ENCODE assay signal across 2 cellular contexts in the genomic region with DNA sequence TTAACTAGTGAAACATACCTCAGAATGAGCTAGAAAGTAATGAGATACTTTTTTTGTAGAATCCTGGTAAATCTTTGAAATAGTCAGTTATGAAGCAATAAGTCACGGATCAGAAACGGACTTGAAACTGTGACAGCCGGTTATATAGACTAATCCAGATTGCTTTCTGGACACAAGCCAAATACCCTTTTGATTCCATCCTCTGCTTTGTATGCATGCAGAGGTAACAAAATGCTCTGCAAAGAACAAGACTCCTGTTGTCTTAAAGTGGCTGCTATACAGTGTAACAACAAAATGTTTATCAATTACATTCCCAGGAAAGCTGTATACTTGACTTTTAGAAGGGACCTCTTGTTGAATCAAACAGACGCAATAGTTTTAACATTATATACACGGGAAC.
TF ChIP-seq lines count a peak whose summit lies in the region.

No MANE protein-coding gene starts in this region.

TF ChIP-seq in SK-N-SH, 30 proteins besides CTCF, POLR2A, EP300 and RAD21 (continued from another document):
- TF ChIP-seq CHD2 (IDR thresholded peaks at IDR 0.05; ENCODE audit: low read length, partially characterized antibody) (no peak), TEAD4 (IDR thresholded peaks at IDR 0.05; ENCODE audit: borderline replicate concordance, insufficient read depth) (no peak), TCF12 (IDR thresholded peaks at IDR 0.05) (no peak), RXRA (IDR thresholded peaks at IDR 0.05; ENCODE audit: borderline replicate concordance, low read depth) (no peak), GABPA (IDR thresholded peaks at IDR 0.05; ENCODE audit: low read depth) (no peak), NFIC (IDR thresholded peaks at IDR 0.05; ENCODE audit: borderline replicate concordance) (no peak), RFX5 (IDR thresholded peaks at IDR 0.05; ENCODE audit: low read length) (no peak)
- TF ChIP-seq, protein P1, sequence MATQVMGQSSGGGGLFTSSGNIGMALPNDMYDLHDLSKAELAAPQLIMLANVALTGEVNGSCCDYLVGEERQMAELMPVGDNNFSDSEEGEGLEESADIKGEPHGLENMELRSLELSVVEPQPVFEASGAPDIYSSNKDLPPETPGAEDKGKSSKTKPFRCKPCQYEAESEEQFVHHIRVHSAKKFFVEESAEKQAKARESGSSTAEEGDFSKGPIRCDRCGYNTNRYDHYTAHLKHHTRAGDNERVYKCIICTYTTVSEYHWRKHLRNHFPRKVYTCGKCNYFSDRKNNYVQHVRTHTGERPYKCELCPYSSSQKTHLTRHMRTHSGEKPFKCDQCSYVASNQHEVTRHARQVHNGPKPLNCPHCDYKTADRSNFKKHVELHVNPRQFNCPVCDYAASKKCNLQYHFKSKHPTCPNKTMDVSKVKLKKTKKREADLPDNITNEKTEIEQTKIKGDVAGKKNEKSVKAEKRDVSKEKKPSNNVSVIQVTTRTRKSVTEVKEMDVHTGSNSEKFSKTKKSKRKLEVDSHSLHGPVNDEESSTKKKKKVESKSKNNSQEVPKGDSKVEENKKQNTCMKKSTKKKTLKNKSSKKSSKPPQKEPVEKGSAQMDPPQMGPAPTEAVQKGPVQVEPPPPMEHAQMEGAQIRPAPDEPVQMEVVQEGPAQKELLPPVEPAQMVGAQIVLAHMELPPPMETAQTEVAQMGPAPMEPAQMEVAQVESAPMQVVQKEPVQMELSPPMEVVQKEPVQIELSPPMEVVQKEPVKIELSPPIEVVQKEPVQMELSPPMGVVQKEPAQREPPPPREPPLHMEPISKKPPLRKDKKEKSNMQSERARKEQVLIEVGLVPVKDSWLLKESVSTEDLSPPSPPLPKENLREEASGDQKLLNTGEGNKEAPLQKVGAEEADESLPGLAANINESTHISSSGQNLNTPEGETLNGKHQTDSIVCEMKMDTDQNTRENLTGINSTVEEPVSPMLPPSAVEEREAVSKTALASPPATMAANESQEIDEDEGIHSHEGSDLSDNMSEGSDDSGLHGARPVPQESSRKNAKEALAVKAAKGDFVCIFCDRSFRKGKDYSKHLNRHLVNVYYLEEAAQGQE (IDR thresholded peaks at IDR 0.05; ENCODE audit: low read depth, low read length): no peak

TF ChIP-seq in SK-N-SH treated with all-trans-retinoic acid at 6 μM for 48 hours, 23 proteins besides CTCF, POLR2A, EP300 and RAD21 (continued from another document):
- TF ChIP-seq, protein P2, sequence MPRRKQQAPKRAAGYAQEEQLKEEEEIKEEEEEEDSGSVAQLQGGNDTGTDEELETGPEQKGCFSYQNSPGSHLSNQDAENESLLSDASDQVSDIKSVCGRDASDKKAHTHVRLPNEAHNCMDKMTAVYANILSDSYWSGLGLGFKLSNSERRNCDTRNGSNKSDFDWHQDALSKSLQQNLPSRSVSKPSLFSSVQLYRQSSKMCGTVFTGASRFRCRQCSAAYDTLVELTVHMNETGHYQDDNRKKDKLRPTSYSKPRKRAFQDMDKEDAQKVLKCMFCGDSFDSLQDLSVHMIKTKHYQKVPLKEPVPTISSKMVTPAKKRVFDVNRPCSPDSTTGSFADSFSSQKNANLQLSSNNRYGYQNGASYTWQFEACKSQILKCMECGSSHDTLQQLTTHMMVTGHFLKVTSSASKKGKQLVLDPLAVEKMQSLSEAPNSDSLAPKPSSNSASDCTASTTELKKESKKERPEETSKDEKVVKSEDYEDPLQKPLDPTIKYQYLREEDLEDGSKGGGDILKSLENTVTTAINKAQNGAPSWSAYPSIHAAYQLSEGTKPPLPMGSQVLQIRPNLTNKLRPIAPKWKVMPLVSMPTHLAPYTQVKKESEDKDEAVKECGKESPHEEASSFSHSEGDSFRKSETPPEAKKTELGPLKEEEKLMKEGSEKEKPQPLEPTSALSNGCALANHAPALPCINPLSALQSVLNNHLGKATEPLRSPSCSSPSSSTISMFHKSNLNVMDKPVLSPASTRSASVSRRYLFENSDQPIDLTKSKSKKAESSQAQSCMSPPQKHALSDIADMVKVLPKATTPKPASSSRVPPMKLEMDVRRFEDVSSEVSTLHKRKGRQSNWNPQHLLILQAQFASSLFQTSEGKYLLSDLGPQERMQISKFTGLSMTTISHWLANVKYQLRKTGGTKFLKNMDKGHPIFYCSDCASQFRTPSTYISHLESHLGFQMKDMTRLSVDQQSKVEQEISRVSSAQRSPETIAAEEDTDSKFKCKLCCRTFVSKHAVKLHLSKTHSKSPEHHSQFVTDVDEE (CRISPR knock-in tag; IDR thresholded peaks at IDR 0.05): no peak
- TF ChIP-seq ESRRG (CRISPR knock-in tag; IDR thresholded peaks at IDR 0.05): no peak
- no peak for TF ChIP-seq ZNF70 (CRISPR knock-in tag; IDR thresholded peaks at IDR 0.05)
- TF ChIP-seq GLIS3 (CRISPR knock-in tag; IDR thresholded peaks at IDR 0.05): no peak
- no peak for TF ChIP-seq TOX (CRISPR knock-in tag; IDR thresholded peaks at IDR 0.05; ENCODE audit: borderline replicate concordance)
- no peak for TF ChIP-seq ZNF565 (CRISPR knock-in tag; conservative IDR thresholded peaks at IDR 0.05; ENCODE audit: low read depth)
- no peak for TF ChIP-seq CSDC2 (CRISPR knock-in tag; IDR thresholded peaks at IDR 0.05)
- TF ChIP-seq, protein P3, sequence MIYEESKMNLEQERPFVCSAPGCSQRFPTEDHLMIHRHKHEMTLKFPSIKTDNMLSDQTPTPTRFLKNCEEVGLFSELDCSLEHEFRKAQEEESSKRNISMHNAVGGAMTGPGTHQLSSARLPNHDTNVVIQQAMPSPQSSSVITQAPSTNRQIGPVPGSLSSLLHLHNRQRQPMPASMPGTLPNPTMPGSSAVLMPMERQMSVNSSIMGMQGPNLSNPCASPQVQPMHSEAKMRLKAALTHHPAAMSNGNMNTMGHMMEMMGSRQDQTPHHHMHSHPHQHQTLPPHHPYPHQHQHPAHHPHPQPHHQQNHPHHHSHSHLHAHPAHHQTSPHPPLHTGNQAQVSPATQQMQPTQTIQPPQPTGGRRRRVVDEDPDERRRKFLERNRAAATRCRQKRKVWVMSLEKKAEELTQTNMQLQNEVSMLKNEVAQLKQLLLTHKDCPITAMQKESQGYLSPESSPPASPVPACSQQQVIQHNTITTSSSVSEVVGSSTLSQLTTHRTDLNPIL (CRISPR knock-in tag; IDR thresholded peaks at IDR 0.05; ENCODE audit: low read depth): no peak
- no peak for TF ChIP-seq ARNTL (CRISPR knock-in tag; IDR thresholded peaks at IDR 0.05; ENCODE audit: borderline replicate concordance, low read depth)
- TF ChIP-seq ZC3H10 (CRISPR knock-in tag; IDR thresholded peaks at IDR 0.05): no peak
- no peak for TF ChIP-seq ZFP30 (CRISPR knock-in tag; IDR thresholded peaks at IDR 0.05)
- no peak for TF ChIP-seq ISL1 (CRISPR knock-in tag; IDR thresholded peaks at IDR 0.05)
